In genomic region chr16:89104930-89105571, GRCh38 we compare ENCODE assay signal across 19 cellular contexts.
DNase-seq lines count a peak whose midpoint lies in the region; ATAC-seq lines count a peak whose summit lies in the region.
"Had no signal": no experiment of that assay in that cellular context is flagged by ENCODE, and none has a peak within 500 bp of the region (broad histone marks: within the 10 kb centered on the region; RNA-seq: fewer than 3 reads in every experiment).

No MANE protein-coding gene starts in this region.

- ATAC-seq in HG02610 (IDR thresholded peaks at IDR 0.05; ENCODE audit: unreplicated experiment) (peak; percentile 41), GM19324 (IDR thresholded peaks at IDR 0.05; ENCODE audit: low FRiP score, unreplicated experiment) (no peak), GM19328 (IDR thresholded peaks at IDR 0.05; ENCODE audit: unreplicated experiment) (no peak)
- ATAC-seq in stimulated activated effector memory CD8-positive, alpha-beta T cell treated with anti-CD3 and anti-CD28 coated beads, Interleukin-12 subunit alpha, Interleukin-12 subunit beta, amount 100 ng/mL, for 72 hours = peak; percentile 35

- peaks cover 7% of the 10 kb centered on the region for H3K9me3 Mint-ChIP-seq in dendritic cell treated with granulocyte-macrophage colony-stimulating factor and Interleukin-4, amounts not matched to agents 40 ng/mL and 50 ng/mL, for 4 days
- H3K9me3 Mint-ChIP-seq in stimulated activated effector memory CD8-positive, alpha-beta T cell treated with anti-CD3 and anti-CD28 coated beads, Interleukin-12 subunit alpha, Interleukin-12 subunit beta, amount 100 ng/mL, for 72 hours = no peaks in the 10 kb centered on the region
- H3K9me3 Mint-ChIP-seq: activated naive CD4-positive, alpha-beta T cell treated with anti-CD3 and anti-CD28 coated beads for 36 hours; CD4-positive, CD25-positive, alpha-beta regulatory T cell; type B pancreatic cell had no signal

- intact Hi-C loops in dendritic cell treated with granulocyte-macrophage colony-stimulating factor and Interleukin-4, amounts not matched to agents 40 ng/mL and 50 ng/mL, for 4 days (cut with micrococcal nuclease) = no loop called here

- peak overlapping the region; percentile 64 for H3K27ac Mint-ChIP-seq in dendritic cell treated with granulocyte-macrophage colony-stimulating factor and Interleukin-4, amounts not matched to agents 40 ng/mL and 50 ng/mL, for 4 days
- H3K27ac Mint-ChIP-seq in stimulated activated effector memory CD8-positive, alpha-beta T cell treated with anti-CD3 and anti-CD28 coated beads, Interleukin-12 subunit alpha, Interleukin-12 subunit beta, amount 100 ng/mL, for 72 hours = peak overlapping the region; percentile 79
- H3K27ac Mint-ChIP-seq: activated naive CD4-positive, alpha-beta T cell treated with anti-CD3 and anti-CD28 coated beads for 36 hours; type B pancreatic cell had no signal

- peak; percentile 11 for DNase-seq in activated T-cell treated with anti-CD3 and anti-CD28 coated beads, Interleukin-2, amount 50 U/mL, for 1 hour
- DNase-seq in activated T-cell treated with anti-CD3 and anti-CD28 coated beads for 4 hours (no peak), NCI-H2196 treated with DMSO at 0.1 percent for 48 hours (lab: John Stamatoyannopoulos, UW; ENCODE audit: unreplicated experiment) (no peak)
- no peak for DNase-seq in stimulated activated effector memory CD8-positive, alpha-beta T cell treated with anti-CD3 and anti-CD28 coated beads, Interleukin-12 subunit alpha, Interleukin-12 subunit beta, amount 100 ng/mL, for 72 hours (ENCODE audit: low spot score in 2 of 2)
- DNase-seq: activated CD8-positive, alpha-beta memory T cell treated with anti-CD3 and anti-CD28 coated beads, Interleukin-2, amount 50 U/mL, for 4 hours; activated naive CD4-positive, alpha-beta T cell treated with anti-CD3 and anti-CD28 coated beads for 36 hours; CD4-positive, CD25-positive, alpha-beta regulatory T cell; effector memory CD4-positive, alpha-beta T cell; H7; hypothalamus; NCI-H1436 treated with DMSO at 0.1 percent for 48 hours; NCI-H510A; OCI-M1; T-helper 9 cell had no signal

- peaks cover 23% of the 10 kb centered on the region for H3K4me1 Mint-ChIP-seq in dendritic cell treated with granulocyte-macrophage colony-stimulating factor and Interleukin-4, amounts not matched to agents 40 ng/mL and 50 ng/mL, for 4 days (ENCODE audit: low read depth)
- H3K4me1 Mint-ChIP-seq in stimulated activated effector memory CD8-positive, alpha-beta T cell treated with anti-CD3 and anti-CD28 coated beads, Interleukin-12 subunit alpha, Interleukin-12 subunit beta, amount 100 ng/mL, for 72 hours = peaks cover 43% of the 10 kb centered on the region

- no peaks in the 10 kb centered on the region for H3K27me3 Mint-ChIP-seq in dendritic cell treated with granulocyte-macrophage colony-stimulating factor and Interleukin-4, amounts not matched to agents 40 ng/mL and 50 ng/mL, for 4 days
- H3K27me3 Mint-ChIP-seq: CD4-positive, CD25-positive, alpha-beta regulatory T cell; type B pancreatic cell had no signal

- no peak overlapping the region for H3K4me3 Mint-ChIP-seq in dendritic cell treated with granulocyte-macrophage colony-stimulating factor and Interleukin-4, amounts not matched to agents 40 ng/mL and 50 ng/mL, for 4 days
- no peak overlapping the region for H3K4me3 Mint-ChIP-seq in stimulated activated effector memory CD8-positive, alpha-beta T cell treated with anti-CD3 and anti-CD28 coated beads, Interleukin-12 subunit alpha, Interleukin-12 subunit beta, amount 100 ng/mL, for 72 hours
- H3K4me3 Mint-ChIP-seq: activated naive CD4-positive, alpha-beta T cell treated with anti-CD3 and anti-CD28 coated beads for 36 hours; CD4-positive, CD25-positive, alpha-beta regulatory T cell; type B pancreatic cell had no signal

- peaks cover 87% of the 10 kb centered on the region for H3K36me3 Mint-ChIP-seq in dendritic cell treated with granulocyte-macrophage colony-stimulating factor and Interleukin-4, amounts not matched to agents 40 ng/mL and 50 ng/mL, for 4 days (ENCODE audit: low read depth)
- H3K36me3 Mint-ChIP-seq in stimulated activated effector memory CD8-positive, alpha-beta T cell treated with anti-CD3 and anti-CD28 coated beads, Interleukin-12 subunit alpha, Interleukin-12 subunit beta, amount 100 ng/mL, for 72 hours = peaks cover 74% of the 10 kb centered on the region

Comparison
In these comparisons a context has a peak if more than half of its experiments do, and no peak if none do; other contexts are left out.
1. ATAC-seq: peak in HG02610 (single experiment) and stimulated activated effector memory CD8-positive, alpha-beta T cell treated with anti-CD3 and anti-CD28 coated beads, Interleukin-12 subunit alpha, Interleukin-12 subunit beta, amount 100 ng/mL, for 72 hours (single experiment); none in GM19324 (single experiment) and GM19328 (single experiment).